8 cellular contexts compared by ENCODE assay signal in the genomic region with DNA sequence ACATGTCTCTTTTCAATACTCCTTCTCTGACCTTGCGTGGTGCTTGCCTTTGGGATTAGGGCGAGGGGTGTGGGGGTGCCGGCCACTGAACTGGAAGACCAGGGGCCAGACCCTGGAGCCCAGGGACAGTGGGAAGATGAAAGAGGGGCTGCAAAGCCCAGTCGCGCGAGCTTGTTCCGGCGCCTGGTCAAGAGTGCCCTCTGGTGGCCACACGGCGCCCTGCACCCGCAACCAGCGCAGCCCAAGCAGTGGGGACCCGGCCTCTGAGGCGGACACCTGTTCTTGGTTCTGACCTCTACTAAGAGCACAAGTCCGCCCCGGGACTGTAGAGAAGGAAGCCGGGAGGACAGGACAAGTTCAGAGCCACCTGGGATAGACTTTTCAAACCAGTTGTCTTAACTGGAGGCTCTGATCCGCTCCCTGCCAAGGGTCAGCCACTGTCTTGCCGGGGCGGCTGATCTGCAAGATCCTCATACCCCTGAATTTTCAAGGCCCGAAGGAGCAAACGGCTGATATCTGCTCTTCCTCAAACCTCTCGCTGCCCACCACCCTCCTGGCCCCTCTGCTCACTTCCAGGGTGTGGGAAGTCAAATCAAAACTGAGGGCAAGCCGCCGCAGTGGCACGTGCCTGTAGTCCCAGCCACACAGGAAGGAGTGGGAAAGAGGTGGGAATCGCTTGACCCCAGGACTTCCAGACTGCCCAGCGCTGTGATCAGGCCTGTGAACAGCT. TPM values are rescaled to one million over a fixed set of nuclear protein-coding genes. Genes with fewer than 3 reads are reported as not detected.
DNase-seq lines count a peak whose midpoint lies in the region; ATAC-seq, FAIRE-seq and TF ChIP-seq lines count a peak whose summit lies in the region.

No MANE protein-coding gene starts in this region.

- no peaks in the 10 kb centered on the region for H3K27me3 Mint-ChIP-seq in T-helper 2 cell treated with Interferon-gamma antibody and Interleukin-4, amounts not matched to agents 5 μg/mL and 100 μg/mL, for 36 hours (ENCODE audit: low read depth)

- H3K4me2 ChIP-seq in Karpas-422 (ENCODE audit: low read depth, low read length, poor library complexity, severe bottlenecking): peak overlapping the region; percentile 40

- peak overlapping the region; percentile 31 for H3K27ac Mint-ChIP-seq in T-helper 2 cell treated with Interferon-gamma antibody and Interleukin-4, amounts not matched to agents 5 μg/mL and 100 μg/mL, for 36 hours

- H3K36me3 Mint-ChIP-seq in T-helper 2 cell treated with Interferon-gamma antibody and Interleukin-4, amounts not matched to agents 5 μg/mL and 100 μg/mL, for 36 hours (ENCODE audit: low read depth): no peaks in the 10 kb centered on the region

- no peak overlapping the region for H2AFZ ChIP-seq in Karpas-422 (ENCODE audit: low read length)

- H3K27me3 ChIP-seq in Karpas-422 (ENCODE audit: low read length): no peaks in the 10 kb centered on the region
- H3K27me3 ChIP-seq in ascending aorta: no peaks in the 10 kb centered on the region
- H3K27me3 ChIP-seq in spleen (replicated peaks in 1 of 7): peaks cover 0 to 2% (median 0%) of the 10 kb centered on the region in 7 donors

- intact Hi-C loops in ascending aorta (cut with DNase I) (loop anchor here (1.0 to 5.0 kb wide), 3 partner anchors 330 to 431 kb away; no protein-coding TSS in a partner anchor), spleen (cut with DNase I; ENCODE audit: low total_unique reads) (loop anchor here (5.0 kb wide), 2 partner anchors 331 to 431 kb away; no protein-coding TSS in a partner anchor)

- H3K4me3 Mint-ChIP-seq in T-helper 2 cell treated with Interferon-gamma antibody and Interleukin-4, amounts not matched to agents 5 μg/mL and 100 μg/mL, for 36 hours: peak overlapping the region; percentile 71

- peak overlapping the region; percentile 56 for H3K9ac ChIP-seq in Karpas-422 (ENCODE audit: low read length)

- peaks cover 31% of the 10 kb centered on the region; the same call in 1 of the 2 replicates for H3K79me2 ChIP-seq in Karpas-422 (ENCODE audit: low read length)

- TF ChIP-seq CTCF in ascending aorta (IDR thresholded peaks at IDR 0.05) (peak; percentile 92 to 99 (median 99)), spleen (IDR thresholded peaks at IDR 0.05 in 8 of 11, conservative IDR thresholded peaks at IDR 0.05 in 3 of 11) (peak; percentile 92 to 100 (median 99))

- H4K20me1 ChIP-seq in Karpas-422 (ENCODE audit: insufficient read depth, low read depth, low read length): no peaks in the 10 kb centered on the region

- DNase-seq in AG08395 (ENCODE audit: low spot score): peak; percentile 54
- DNase-seq in GM18507 (ENCODE audit: extremely low spot score, insufficient read length, low read depth): peak; percentile 49
- peak; percentile 90 for DNase-seq in Karpas-422
- peak; percentile 57 for DNase-seq in T-helper 2 cell treated with Interferon-gamma antibody and Interleukin-4, amounts not matched to agents 5 μg/mL and 100 μg/mL, for 36 hours (ENCODE audit: low spot score)
- peak in 1 of 2 donors; percentile 79 for DNase-seq in ascending aorta (ENCODE audit: low spot score in 2 of 2)
- DNase-seq in hypothalamus (lab: John Stamatoyannopoulos, UW): peak; percentile 5 to 85 (median 51)
- DNase-seq in spleen: peak; percentile 95

- no peaks in the 10 kb centered on the region for H3K9me3 Mint-ChIP-seq in T-helper 2 cell treated with Interferon-gamma antibody and Interleukin-4, amounts not matched to agents 5 μg/mL and 100 μg/mL, for 36 hours

- ATAC-seq in GM18517 (IDR thresholded peaks at IDR 0.05; ENCODE audit: unreplicated experiment): no peak

- no peak overlapping the region for H3K4me3 ChIP-seq in Karpas-422 (ENCODE audit: low read length)
- peak overlapping the region in 1 of 2 donors; percentile 26 for H3K4me3 ChIP-seq in ascending aorta
- peak overlapping the region in 1 of 8 donors; percentile 30 for H3K4me3 ChIP-seq in spleen

- no peaks in the 10 kb centered on the region for H3K9me2 ChIP-seq in Karpas-422 (replicated peaks; ENCODE audit: insufficient read depth, low read length)

- 26 to 32% (median 27%) methylated on average over 24 to 28 of the region's 28 CpGs for WGBS in spleen, 5 donors

- H3K4me1 Mint-ChIP-seq in T-helper 2 cell treated with Interferon-gamma antibody and Interleukin-4, amounts not matched to agents 5 μg/mL and 100 μg/mL, for 36 hours (ENCODE audit: low read depth): peaks cover 7% of the 10 kb centered on the region

- no peaks in the 10 kb centered on the region for H3K36me3 ChIP-seq in Karpas-422 (ENCODE audit: insufficient read depth, low read length)
- no peaks in the 10 kb centered on the region for H3K36me3 ChIP-seq in ascending aorta
- no peaks in the 10 kb centered on the region for H3K36me3 ChIP-seq in spleen

- H3K4me1 ChIP-seq in Karpas-422 (ENCODE audit: low read length) (peaks cover 53% of the 10 kb centered on the region), ascending aorta (peaks cover 0 to 5% of the 10 kb centered on the region in 2 donors), spleen (peaks cover 0 to 9% (median 7%) of the 10 kb centered on the region in 6 donors)

- FAIRE-seq in GM18507 (lab: Jason Lieb, UNC): peak; percentile 71

- H3K9me3 ChIP-seq in Karpas-422 (ENCODE audit: low read length) (no peaks in the 10 kb centered on the region), ascending aorta (no peaks in the 10 kb centered on the region), spleen (no peaks in the 10 kb centered on the region)

- no peak for TF ChIP-seq POLR2A in spleen (IDR thresholded peaks at IDR 0.05)

- H3K27ac ChIP-seq in Karpas-422 (ENCODE audit: low read length) (peak overlapping the region; percentile 91), ascending aorta (no peak overlapping the region), spleen (no peak overlapping the region)

RNA-seq across cellular contexts. Expression of gene MSH6, which starts 14.9 kb away (rescaled TPM):
- 82.9 and 124 TPM in 2 replicates for total RNA-seq in Karpas-422 (2014; rRNA removed; shearing (Covaris generic); ENCODE audit: low replicate concordance)
- total RNA-seq in ascending aorta: 11.8 TPM
- 10 to 100 TPM; 25.6 to 33.1 (median 29.7) TPM for total RNA-seq in spleen
- 10 to 100 TPM in 1 of 3 donors, 1 to 10 TPM in 2; 6.2 to 10.7 (median 9.2) TPM for polyA plus RNA-seq in spleen
